ENCODE assay signal across 8 cellular contexts in the genomic region with DNA sequence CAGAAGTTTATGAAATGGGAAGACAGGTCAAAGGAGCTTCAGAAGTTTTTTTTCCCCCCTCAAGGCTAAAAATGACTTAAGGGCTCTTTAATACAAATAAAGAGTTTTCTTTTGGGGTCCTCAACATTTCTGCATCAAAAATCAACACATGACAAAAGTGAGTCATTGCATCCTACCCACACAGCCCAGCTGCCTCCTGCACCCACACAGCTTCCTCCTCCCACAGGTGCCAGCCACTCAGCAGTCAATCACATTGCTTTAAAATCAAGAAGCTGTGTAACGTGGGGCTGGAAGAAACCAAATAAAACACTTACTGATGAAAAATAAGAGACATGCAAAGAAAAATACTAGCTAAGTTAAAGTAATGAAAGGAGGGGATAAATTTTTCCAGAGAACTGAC.
A peak's percentile ranks its signal among the peaks of the same experiment; 100 is the strongest.
DNase-seq lines count a peak whose midpoint lies in the region; ATAC-seq and TF ChIP-seq lines count a peak whose summit lies in the region.

No MANE protein-coding gene starts in this region.

- H3K4me1 Mint-ChIP-seq in activated CD8-positive, alpha-beta T cell treated with anti-CD3 and anti-CD28 coated beads for 36 hours (ENCODE audit: low read depth) = peaks cover 29% of the 10 kb centered on the region
- peaks cover 27 to 52% of the 10 kb centered on the region in 2 donors for H3K4me1 Mint-ChIP-seq in natural killer cell

- H3K4me3 ChIP-seq in colonic mucosa = no peak overlapping the region

- H3K36me3 ChIP-seq in colonic mucosa = no peaks in the 10 kb centered on the region

- intact Hi-C loops in activated CD8-positive, alpha-beta T cell treated with anti-CD3 and anti-CD28 coated beads for 36 hours (cut with micrococcal nuclease) = loop anchor here (10.0 kb wide), 1 partner anchor 61 kb away; no protein-coding TSS in a partner anchor
- intact Hi-C loops in natural killer cell (cut with micrococcal nuclease) (no loop called here), colonic mucosa (cut with DNase I) (no loop called here)

- no peak for TF ChIP-seq CTCF in activated CD8-positive, alpha-beta T cell treated with anti-CD3 and anti-CD28 coated beads for 36 hours (IDR thresholded peaks at IDR 0.05)
- no peak for TF ChIP-seq CTCF in natural killer cell (IDR thresholded peaks at IDR 0.05)
- no peak for TF ChIP-seq CTCF in colonic mucosa (IDR thresholded peaks at IDR 0.05)

- H3K4me1 ChIP-seq in colonic mucosa = no peaks in the 10 kb centered on the region

- H3K27me3 ChIP-seq in colonic mucosa = no peaks in the 10 kb centered on the region

- peak; percentile 54 for ATAC-seq in GM18505 (IDR thresholded peaks at IDR 0.05; ENCODE audit: unreplicated experiment)
- ATAC-seq in HG03469 (IDR thresholded peaks at IDR 0.05; ENCODE audit: unreplicated experiment) = peak; percentile 37
- peak; percentile 80 for ATAC-seq in activated CD8-positive, alpha-beta T cell treated with anti-CD3 and anti-CD28 coated beads for 36 hours
- peak; percentile 87 to 99 (median 94) for ATAC-seq in natural killer cell
- ATAC-seq in HG02938 (IDR thresholded peaks at IDR 0.05; ENCODE audit: unreplicated experiment) = no peak

- DNase-seq in activated CD8-positive, alpha-beta T cell treated with anti-CD3 and anti-CD28 coated beads for 36 hours = peak; percentile 73
- DNase-seq in natural killer cell (peak; percentile 21), NCI-H2081 (lab: John Stamatoyannopoulos, UW) (no peak), OCI-M2 (lab: John Stamatoyannopoulos, UW; ENCODE audit: unreplicated experiment) (no peak), colonic mucosa (no peak)

- H3K9ac ChIP-seq in colonic mucosa (ENCODE audit: low read depth in 2 of 2, low read length in 2 of 2) = no peak overlapping the region

- CTCF ChIA-PET in activated CD8-positive, alpha-beta T cell treated with anti-CD3 and anti-CD28 coated beads for 36 hours (lab: Charles Lee) = interaction anchor here (0.7 to 2.6 kb wide), 6 partner anchors 17 to 80 kb away, joined by 3 to 8 read pairs (median 4); partner anchors contain the start of gene MAP3K5

- H3K9me3 ChIP-seq in colonic mucosa = no peaks in the 10 kb centered on the region

- H3K27ac Mint-ChIP-seq in activated CD8-positive, alpha-beta T cell treated with anti-CD3 and anti-CD28 coated beads for 36 hours = peak overlapping the region; percentile 1
- H3K27ac Mint-ChIP-seq in natural killer cell = peak overlapping the region; percentile 32 to 43

- peak overlapping the region; percentile 27 for H3K4me3 Mint-ChIP-seq in activated CD8-positive, alpha-beta T cell treated with anti-CD3 and anti-CD28 coated beads for 36 hours
- H3K4me3 Mint-ChIP-seq in natural killer cell = no peak overlapping the region

- POLR2A ChIA-PET in activated CD8-positive, alpha-beta T cell treated with anti-CD3 and anti-CD28 coated beads for 36 hours (lab: Charles Lee) = no interaction called here

- peaks cover 13% of the 10 kb centered on the region for H3K36me3 Mint-ChIP-seq in activated CD8-positive, alpha-beta T cell treated with anti-CD3 and anti-CD28 coated beads for 36 hours (ENCODE audit: low read depth)
- H3K36me3 Mint-ChIP-seq in natural killer cell = no peaks in the 10 kb centered on the region

- H3K27me3 Mint-ChIP-seq in activated CD8-positive, alpha-beta T cell treated with anti-CD3 and anti-CD28 coated beads for 36 hours = no peaks in the 10 kb centered on the region
- no peaks in the 10 kb centered on the region for H3K27me3 Mint-ChIP-seq in natural killer cell (ENCODE audit: low read depth in 2 of 2)

- TF ChIP-seq POLR2A in GM18505 (IDR thresholded peaks at IDR 0.05; ENCODE audit: borderline replicate concordance, extremely low read depth, insufficient read depth, insufficient read length) = no peak

- H3K9me3 Mint-ChIP-seq in activated CD8-positive, alpha-beta T cell treated with anti-CD3 and anti-CD28 coated beads for 36 hours = peaks cover 3% of the 10 kb centered on the region
- no peaks in the 10 kb centered on the region for H3K9me3 Mint-ChIP-seq in natural killer cell

- no peak overlapping the region for H3K27ac ChIP-seq in colonic mucosa

Comparison
In these comparisons a context has a peak if more than half of its experiments do, and no peak if none do; other contexts are left out.
1. DNase-seq: peak in activated CD8-positive, alpha-beta T cell treated with anti-CD3 and anti-CD28 coated beads for 36 hours (single experiment) and natural killer cell (single experiment); none in NCI-H2081 (0 of 2), OCI-M2 (single experiment) and colonic mucosa (single experiment).